ENCODE assay signal across 18 cellular contexts in the genomic region with DNA sequence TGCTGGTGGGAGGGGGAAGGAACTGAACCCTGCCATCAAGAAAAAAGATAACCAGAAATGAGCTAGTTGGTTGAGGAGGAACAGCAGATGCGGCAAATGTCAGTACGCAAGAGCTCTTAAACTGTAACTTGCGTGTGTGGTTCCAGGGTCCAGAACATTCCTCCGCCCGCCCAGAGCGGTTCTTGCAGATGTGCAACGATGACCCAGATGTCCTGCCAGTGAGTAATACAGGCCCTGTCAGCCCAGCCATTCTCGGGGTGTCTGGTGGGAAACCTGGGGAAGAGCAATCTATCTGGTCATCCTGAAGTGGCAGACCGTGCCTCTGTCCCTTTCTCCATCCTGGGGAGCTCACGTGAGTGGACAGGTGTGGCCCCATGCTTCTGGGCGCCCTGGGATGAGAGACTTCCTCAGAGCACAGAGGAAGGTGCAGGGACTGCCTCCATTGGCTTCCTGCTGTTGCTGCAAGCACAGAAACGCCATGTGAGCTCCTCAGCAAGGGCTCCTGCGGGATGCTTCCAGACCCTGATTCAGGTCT. TPM values are rescaled to one million over a fixed set of nuclear protein-coding genes. Genes with fewer than 3 reads are reported as not detected.
DNase-seq lines count a peak whose midpoint lies in the region; ATAC-seq and TF ChIP-seq lines count a peak whose summit lies in the region.
"Had no signal": no experiment of that assay in that cellular context is flagged by ENCODE, and none has a peak within 500 bp of the region (broad histone marks: within the 10 kb centered on the region; RNA-seq: fewer than 3 reads in every experiment).

No MANE protein-coding gene starts in this region.

- no peak overlapping the region for H3K4me3 ChIP-seq in spleen
- no peak overlapping the region for H3K4me3 ChIP-seq in testis
- H3K4me3 ChIP-seq: BLaER1, GM12878, HAP-1 had no signal

- H3K27ac ChIP-seq in spleen (no peak overlapping the region), testis (no peak overlapping the region)
- H3K27ac ChIP-seq: BLaER1, HL-60 had no signal

- no peak for TF ChIP-seq CTCF in endothelial cell (IDR thresholded peaks at IDR 0.05; ENCODE audit: unreplicated experiment)
- TF ChIP-seq CTCF in spleen (IDR thresholded peaks at IDR 0.05 in 8 of 11, conservative IDR thresholded peaks at IDR 0.05 in 3 of 11): no peak
- no peak for TF ChIP-seq CTCF in testis (IDR thresholded peaks at IDR 0.05)

- H3K4me1 ChIP-seq in spleen (no peaks in the 10 kb centered on the region), testis (no peaks in the 10 kb centered on the region)
- H3K4me1 ChIP-seq: HAP-1 had no signal

- ATAC-seq in Right ventricle myocardium superior (ENCODE audit: poor library complexity): no peak
- ATAC-seq: GM12878 had no signal

- WGBS in spleen, 5 donors: 94 to 98% (median 97%) methylated on average over 11 to 13 of the region's 13 CpGs
- WGBS in testis, 2 donors: 90 to 92% methylated on average over 8 to 13 of the region's 13 CpGs

- no peaks in the 10 kb centered on the region for H3K4me1 Mint-ChIP-seq in endothelial cell (ENCODE audit: unreplicated experiment)
- H3K4me1 Mint-ChIP-seq: CD14-positive monocyte; CD4-positive, alpha-beta memory T cell had no signal

- no peaks in the 10 kb centered on the region for H3K27me3 ChIP-seq in spleen (replicated peaks in 1 of 7)
- H3K27me3 ChIP-seq in testis: no peaks in the 10 kb centered on the region
- H3K27me3 ChIP-seq: BLaER1 had no signal

- no peaks in the 10 kb centered on the region for H3K9me3 Mint-ChIP-seq in endothelial cell (ENCODE audit: unreplicated experiment)
- H3K9me3 Mint-ChIP-seq: IgD-negative memory B cell had no signal

- CTCF ChIA-PET in HEK293T (lab: Yijun Ruan, JAX): no interaction called here

- H3K36me3 Mint-ChIP-seq in endothelial cell (ENCODE audit: low read depth, unreplicated experiment): peaks cover 51% of the 10 kb centered on the region

- no peak overlapping the region for H3K27ac Mint-ChIP-seq in endothelial cell (ENCODE audit: unreplicated experiment)
- H3K27ac Mint-ChIP-seq: IgD-negative memory B cell had no signal

- DNase-seq in cardiac septum (ENCODE audit: low spot score) (peak; percentile 55), Right ventricle myocardium superior (no peak), HEK293T (ENCODE audit: extremely low spot score) (peak; percentile 4), endothelial cell (ENCODE audit: low spot score) (no peak), spleen (peak; percentile 30), testis (no peak), anterior cingulate cortex (lab: John Stamatoyannopoulos, UW) (no peak), Kasumi-1 (lab: John Stamatoyannopoulos, UW) (no peak)
- DNase-seq: 8988T; CD4-positive, alpha-beta memory T cell; DMS79 treated with DMSO at 0.1 percent for 48 hours; GF-D8 had no signal

- peak overlapping the region; percentile 65 for H3K4me3 Mint-ChIP-seq in endothelial cell (ENCODE audit: unreplicated experiment)
- H3K4me3 Mint-ChIP-seq: CD14-positive monocyte, IgD-negative memory B cell had no signal

- H3K27me3 Mint-ChIP-seq in endothelial cell (ENCODE audit: unreplicated experiment): peaks cover 6% of the 10 kb centered on the region
- H3K27me3 Mint-ChIP-seq: CD4-positive, alpha-beta memory T cell; IgD-negative memory B cell had no signal

- H3K36me3 ChIP-seq in spleen (peaks cover 4 to 100% (median 95%) of the 10 kb centered on the region in 6 donors), testis (ENCODE audit: low read depth, missing control alignments) (no peaks in the 10 kb centered on the region)

- TF ChIP-seq POLR2A in spleen (IDR thresholded peaks at IDR 0.05): no peak
- TF ChIP-seq POLR2A in testis (IDR thresholded peaks at IDR 0.05): no peak

- POLR2A ChIA-PET in HEK293T (lab: Yijun Ruan, JAX): no interaction called here

- H3K9me3 ChIP-seq in spleen (peaks cover 0 to 4% (median 0%) of the 10 kb centered on the region in 8 donors), testis (no peaks in the 10 kb centered on the region)
- H3K9me3 ChIP-seq: HAP-1 had no signal

- intact Hi-C loops in cardiac septum (cut with DNase I) (no loop called here), Right ventricle myocardium superior (cut with DNase I) (no loop called here), spleen (cut with DNase I; ENCODE audit: low total_unique reads) (no loop called here), testis (cut with DNase I; ENCODE audit: low total_unique reads) (no loop called here)

TF ChIP-seq in HEK293T, 16 proteins besides CTCF, POLR2A, EP300 and RAD21:
- TF ChIP-seq BHLHE40 (IDR thresholded peaks at IDR 0.05; ENCODE audit: borderline replicate concordance) (no peak), FOXM1 (IDR thresholded peaks at IDR 0.05; ENCODE audit: borderline replicate concordance) (no peak), FOXK2 (IDR thresholded peaks at IDR 0.05) (no peak), SUZ12 (IDR thresholded peaks at IDR 0.05) (no peak), TARDBP (IDR thresholded peaks at IDR 0.05) (no peak), NFRKB (IDR thresholded peaks at IDR 0.05) (no peak), SP1 (IDR thresholded peaks at IDR 0.05) (no peak), ARNT (IDR thresholded peaks at IDR 0.05) (no peak), HDGF (IDR thresholded peaks at IDR 0.05; ENCODE audit: borderline replicate concordance) (no peak)

RNA-seq across cellular contexts. Expression of a gene that starts 50.5 kb away (rescaled TPM):
- total RNA-seq in cardiac septum: 62.4 TPM
- total RNA-seq in Right ventricle myocardium superior: 54.1 TPM
- 70.9 TPM for total RNA-seq in endothelial cell (ENCODE audit: unreplicated experiment)
- total RNA-seq in spleen: 100 to 1,000 TPM in 4 of 7 donors, 10 to 100 TPM in 3; 35.6 to 160 (median 125) TPM
- 10 to 100 TPM; 27.7 to 95.7 (median 64.5) TPM for polyA plus RNA-seq in spleen
- total RNA-seq in testis: 10 to 100 TPM; 47.9 to 85.9 TPM
- polyA plus RNA-seq in testis (ENCODE audit: insufficient read depth, low read depth, low replicate concordance): 86.6 TPM

Comparison
In these comparisons a context has a peak if more than half of its experiments do, and no peak if none do; other contexts are left out.
1. DNase-seq: peak in cardiac septum (single experiment), HEK293T (single experiment) and spleen (single experiment); none in Right ventricle myocardium superior (single experiment), endothelial cell (single experiment), testis (single experiment), anterior cingulate cortex (0 of 58) and Kasumi-1 (0 of 2).